8 cellular contexts compared by ENCODE assay signal in genomic region chr1:27357281-27358037, GRCh38. TPM values are rescaled to one million over a fixed set of nuclear protein-coding genes. Genes with fewer than 3 reads are reported as not detected.
DNase-seq lines count a peak whose midpoint lies in the region; ATAC-seq lines count a peak whose summit lies in the region.

No MANE protein-coding gene starts in this region.

- peak; percentile 22 for DNase-seq in ACHN
- peak; percentile 46 for DNase-seq in NCI-H1105 (lab: John Stamatoyannopoulos, UW)
- peak in 44 of 61 donors; percentile 3 to 74 (median 28) for DNase-seq in caudate nucleus (lab: John Stamatoyannopoulos, UW)
- peak; percentile 81 for DNase-seq in left lobe of liver (ENCODE audit: low spot score)
- peak; percentile 81 for DNase-seq in stimulated activated CD4-positive, alpha-beta T cell treated with anti-CD3 and anti-CD28 coated beads, Interleukin-4, amount 100 ng/mL, for 1 hour

- in situ Hi-C loops in ACHN (cut with HindIII; ENCODE audit: low pct_ligation_motif_present, low pct_unique_long_range_greater_than_20kb, low sequenced_read_pairs) = no loop called here

- no peak overlapping the region for H3K27ac ChIP-seq in caudate nucleus (ENCODE audit: low read depth, low read length)

- ATAC-seq in GM18502 (IDR thresholded peaks at IDR 0.05; ENCODE audit: poor library complexity, unreplicated experiment) = peak; percentile 57
- peak; percentile 62 to 64 for ATAC-seq in activated CD4-positive, CD25-positive, alpha-beta regulatory T cell treated with anti-CD3 and anti-CD28 coated beads, Interleukin-2, amount 50 U/mL, for 24 hours
- ATAC-seq in left lobe of liver = peak; percentile 97
- no peak for ATAC-seq in HG02884 (IDR thresholded peaks at IDR 0.05; ENCODE audit: unreplicated experiment)

RNA-seq across cellular contexts. Expression of gene MAP3K6, which starts 9.3 kb away (rescaled TPM):
- 7.1 TPM for total RNA-seq in left lobe of liver

RNA-seq across cellular contexts. Expression of gene SYTL1, which starts 15.6 kb away (rescaled TPM):
- total RNA-seq in left lobe of liver = 0.81 TPM

RNA-seq across cellular contexts. Expression of gene FCN3, which starts 17.2 kb away (rescaled TPM):
- total RNA-seq in left lobe of liver = 101 TPM

RNA-seq across cellular contexts. Expression of gene CD164L2, which starts 25.7 kb away (rescaled TPM):
- total RNA-seq in left lobe of liver = not detected

RNA-seq across cellular contexts. Expression of gene GPR3, which starts 35.0 kb away (rescaled TPM):
- total RNA-seq in left lobe of liver = not detected

Comparison
In these comparisons a context has a peak if more than half of its experiments do, and no peak if none do; other contexts are left out.
1. DNase-seq: peak in every context shown above with its lines; median percentile 81 in left lobe of liver; 81 in stimulated activated CD4-positive, alpha-beta T cell treated with anti-CD3 and anti-CD28 coated beads, Interleukin-4, amount 100 ng/mL, for 1 hour; 46 in NCI-H1105; 28 in caudate nucleus; 22 in ACHN.